17 cellular contexts compared by ENCODE assay signal in the genomic region with DNA sequence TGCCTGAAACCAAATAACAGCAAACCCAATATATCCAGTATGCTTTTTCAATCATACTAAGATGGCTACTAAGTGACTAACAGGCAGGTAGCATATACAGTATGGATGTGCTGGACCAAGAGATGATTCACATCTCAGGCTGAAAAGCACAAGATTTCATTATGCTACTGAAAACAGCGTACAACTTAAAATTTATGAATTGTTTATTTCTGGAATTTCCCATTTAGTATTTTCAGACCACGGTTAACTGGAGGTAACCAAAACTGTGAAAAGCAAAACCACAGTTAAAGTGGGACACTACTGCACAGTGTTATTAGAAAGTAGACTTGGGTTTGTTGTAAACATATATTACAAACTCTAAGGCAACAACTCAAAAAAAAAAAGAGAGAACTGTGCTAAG.
DNase-seq lines count a peak whose midpoint lies in the region; ATAC-seq and TF ChIP-seq lines count a peak whose summit lies in the region.
"Had no signal": no experiment of that assay in that cellular context is flagged by ENCODE, and none has a peak within 500 bp of the region (broad histone marks: within the 10 kb centered on the region; RNA-seq: fewer than 3 reads in every experiment).

No MANE protein-coding gene starts in this region.

- H3K36me3 ChIP-seq in CD8-positive, alpha-beta memory T cell (ENCODE audit: insufficient read depth, low read length) = no peaks in the 10 kb centered on the region
- peaks cover 0 to 14% of the 10 kb centered on the region in 2 donors for H3K36me3 ChIP-seq in ascending aorta
- H3K36me3 ChIP-seq in MM.1S (replicated peaks; ENCODE audit: insufficient read depth, low read length) = 0 out of 2 replicates have a peak, but pooled peaks cover 5% of the 10 kb centered on the region
- H3K36me3 ChIP-seq: lower lobe of right lung had no signal

- H3K27ac Mint-ChIP-seq in CD8-positive, alpha-beta memory T cell = peak overlapping the region in 7 of 8 donors; percentile 10 to 88 (median 40)
- H3K27ac Mint-ChIP-seq in central memory CD8-positive, alpha-beta T cell (ENCODE audit: low read depth) = peak overlapping the region; percentile 81
- no peak overlapping the region for H3K27ac Mint-ChIP-seq in osteocyte (ENCODE audit: unreplicated experiment)
- H3K27ac Mint-ChIP-seq: GM23338 had no signal

- peaks cover 95% of the 10 kb centered on the region for H3K79me2 ChIP-seq in MM.1S (ENCODE audit: low read length)

- no peak for TF ChIP-seq CTCF in ascending aorta (IDR thresholded peaks at IDR 0.05)
- TF ChIP-seq CTCF in osteocyte (IDR thresholded peaks at IDR 0.05) = no peak
- TF ChIP-seq CTCF in MM.1S (IDR thresholded peaks at IDR 0.05; ENCODE audit: low read length) = no peak

- no peaks in the 10 kb centered on the region for H3K27me3 Mint-ChIP-seq in CD8-positive, alpha-beta memory T cell
- no peaks in the 10 kb centered on the region for H3K27me3 Mint-ChIP-seq in central memory CD8-positive, alpha-beta T cell
- H3K27me3 Mint-ChIP-seq in osteocyte (ENCODE audit: unreplicated experiment) = no peaks in the 10 kb centered on the region
- H3K27me3 Mint-ChIP-seq: naive thymus-derived CD8-positive, alpha-beta T cell had no signal

- peaks cover 42 to 61% (median 54%) of the 10 kb centered on the region in 3 donors for H3K4me1 Mint-ChIP-seq in CD8-positive, alpha-beta memory T cell
- H3K4me1 Mint-ChIP-seq in central memory CD8-positive, alpha-beta T cell = peaks cover 34% of the 10 kb centered on the region
- H3K4me1 Mint-ChIP-seq in osteocyte (ENCODE audit: unreplicated experiment) = peaks cover 5% of the 10 kb centered on the region
- H3K4me1 Mint-ChIP-seq: GM23338 had no signal

- ATAC-seq in GM18868 (IDR thresholded peaks at IDR 0.05; ENCODE audit: unreplicated experiment) (peak; percentile 46), HG02938 (IDR thresholded peaks at IDR 0.05; ENCODE audit: unreplicated experiment) (peak; percentile 50), HG02571 (IDR thresholded peaks at IDR 0.05; ENCODE audit: unreplicated experiment) (no peak)
- ATAC-seq in central memory CD8-positive, alpha-beta T cell (replicated peaks; ENCODE audit: extremely low read depth, poor library complexity, severe bottlenecking) = peak; percentile 60
- ATAC-seq: GM23338; lower lobe of right lung; naive thymus-derived CD8-positive, alpha-beta T cell; Right ventricle myocardium inferior had no signal

- no peaks in the 10 kb centered on the region for H3K27me3 ChIP-seq in CD8-positive, alpha-beta memory T cell (ENCODE audit: insufficient read depth, low read length, poor library complexity, severe bottlenecking)
- H3K27me3 ChIP-seq in ascending aorta = no peaks in the 10 kb centered on the region
- H3K27me3 ChIP-seq in MM.1S (replicated peaks; ENCODE audit: insufficient read depth, low read length) = no peaks in the 10 kb centered on the region
- H3K27me3 ChIP-seq: suprapubic skin had no signal

- H3K4me1 ChIP-seq in CD8-positive, alpha-beta memory T cell (ENCODE audit: insufficient read depth, low read length) = no peaks in the 10 kb centered on the region
- H3K4me1 ChIP-seq in ascending aorta = peaks cover 0 to 3% of the 10 kb centered on the region in 2 donors
- no peaks in the 10 kb centered on the region for H3K4me1 ChIP-seq in MM.1S (ENCODE audit: low read length)

- H3K4me2 ChIP-seq in MM.1S (ENCODE audit: low read depth, low read length) = no peak overlapping the region
- H3K4me2 ChIP-seq: GM23338 had no signal

- 0 out of 2 replicates have a peak, but pooled peaks cover 12% of the 10 kb centered on the region for H4K20me1 ChIP-seq in MM.1S (ENCODE audit: insufficient read depth, low read length)

- no peak overlapping the region for H3K4me3 ChIP-seq in CD8-positive, alpha-beta memory T cell (ENCODE audit: low read length)
- H3K4me3 ChIP-seq in ascending aorta = no peak overlapping the region
- no peak overlapping the region for H3K4me3 ChIP-seq in MM.1S (ENCODE audit: low read length)
- H3K4me3 ChIP-seq: GM23338, lower lobe of right lung, suprapubic skin had no signal

- peaks cover 13 to 34% (median 23%) of the 10 kb centered on the region in 3 donors for H3K36me3 Mint-ChIP-seq in CD8-positive, alpha-beta memory T cell
- H3K36me3 Mint-ChIP-seq in central memory CD8-positive, alpha-beta T cell (ENCODE audit: insufficient read depth) = peaks cover 9% of the 10 kb centered on the region
- peaks cover 14% of the 10 kb centered on the region for H3K36me3 Mint-ChIP-seq in osteocyte (ENCODE audit: unreplicated experiment)

- POLR2A ChIA-PET in CD8-positive, alpha-beta memory T cell (lab: Charles Lee) = no interaction called here

- no peaks in the 10 kb centered on the region for H3K9me3 ChIP-seq in CD8-positive, alpha-beta memory T cell (ENCODE audit: low read length)
- no peaks in the 10 kb centered on the region for H3K9me3 ChIP-seq in ascending aorta
- no peaks in the 10 kb centered on the region for H3K9me3 ChIP-seq in MM.1S (replicated peaks; ENCODE audit: insufficient read depth, low read length)
- H3K9me3 ChIP-seq: lower lobe of right lung, suprapubic skin had no signal

- CTCF ChIA-PET in CD8-positive, alpha-beta memory T cell (lab: Charles Lee) = no interaction called here

- peak in 1 of 5 donors; percentile 11 for DNase-seq in CD8-positive, alpha-beta memory T cell
- DNase-seq in central memory CD8-positive, alpha-beta T cell (ENCODE audit: low spot score in 2 of 2) = no peak
- DNase-seq in ascending aorta (ENCODE audit: low spot score in 2 of 2) = no peak
- no peak for DNase-seq in osteocyte (ENCODE audit: extremely low spot score, unreplicated experiment)
- no peak for DNase-seq in MM.1S
- DNase-seq: activated CD4-positive, alpha-beta T cell treated with anti-CD3 and anti-CD28 coated beads for 4 hours; COR-L47; lower lobe of right lung; naive thymus-derived CD8-positive, alpha-beta T cell; NCI-H1092; stimulated activated CD4-positive, alpha-beta T cell treated with anti-CD3 and anti-CD28 coated beads, Interleukin-15, amount 100 ng/mL, for 24 hours had no signal

- no peaks in the 10 kb centered on the region for H3F3A ChIP-seq in MM.1S (ENCODE audit: insufficient read depth, low read length)

- intact Hi-C loops in ascending aorta (cut with DNase I) = loop anchor here (5.0 kb wide), 2 partner anchors 93 to 363 kb away; a partner anchor contains a TSS

- H3K9ac ChIP-seq in MM.1S (ENCODE audit: low read length) = no peak overlapping the region

- H3K4me3 Mint-ChIP-seq in CD8-positive, alpha-beta memory T cell = peak overlapping the region in 3 of 7 donors; percentile 18 to 45 (median 43)
- H3K4me3 Mint-ChIP-seq in central memory CD8-positive, alpha-beta T cell = peak overlapping the region; percentile 21
- no peak overlapping the region for H3K4me3 Mint-ChIP-seq in osteocyte (ENCODE audit: unreplicated experiment)
- H3K4me3 Mint-ChIP-seq: GM23338; naive thymus-derived CD8-positive, alpha-beta T cell had no signal

- no peak overlapping the region for H2AFZ ChIP-seq in MM.1S (ENCODE audit: low read length)
- H2AFZ ChIP-seq: GM23338 had no signal

- H3K9me3 Mint-ChIP-seq in CD8-positive, alpha-beta memory T cell = peaks cover 5 to 11% (median 9%) of the 10 kb centered on the region in 5 donors
- no peaks in the 10 kb centered on the region for H3K9me3 Mint-ChIP-seq in central memory CD8-positive, alpha-beta T cell
- peaks cover 6% of the 10 kb centered on the region for H3K9me3 Mint-ChIP-seq in osteocyte (ENCODE audit: unreplicated experiment)

- no peaks in the 10 kb centered on the region for H3K9me2 ChIP-seq in MM.1S (replicated peaks; ENCODE audit: insufficient read depth, low read length)

- no peak overlapping the region for H3K27ac ChIP-seq in CD8-positive, alpha-beta memory T cell (ENCODE audit: low read depth, low read length)
- no peak overlapping the region for H3K27ac ChIP-seq in ascending aorta
- no peak overlapping the region for H3K27ac ChIP-seq in MM.1S (ENCODE audit: low read length)
- H3K27ac ChIP-seq: lower lobe of right lung, suprapubic skin had no signal
